Comparison of ENCODE assay signal across 8 cellular contexts in genomic region chr7:120792091-120792860, GRCh38.
DNase-seq lines count a peak whose midpoint lies in the region; ATAC-seq and TF ChIP-seq lines count a peak whose summit lies in the region.

No MANE protein-coding gene starts in this region.

- POLR2A ChIA-PET in CD4-positive, alpha-beta T cell (lab: Charles Lee): interaction anchor here (0.6 kb wide), 1 partner anchor 260 kb away, joined by 3 read pairs; no protein-coding TSS in a partner anchor

- H3K9me3 Mint-ChIP-seq in CD4-positive, alpha-beta T cell: no peaks in the 10 kb centered on the region
- H3K9me3 Mint-ChIP-seq in natural killer cell: no peaks in the 10 kb centered on the region

- H3K4me1 ChIP-seq in esophagus muscularis mucosa: peaks cover 0 to 5% (median 0%) of the 10 kb centered on the region in 4 donors

- no peaks in the 10 kb centered on the region for H3K36me3 Mint-ChIP-seq in CD4-positive, alpha-beta T cell (ENCODE audit: low read depth)
- H3K36me3 Mint-ChIP-seq in natural killer cell: no peaks in the 10 kb centered on the region

- H3K27me3 ChIP-seq in CD4-positive, alpha-beta T cell (ENCODE audit: control insufficient read depth, insufficient read depth, low read length): peaks cover 4% of the 10 kb centered on the region
- H3K27me3 ChIP-seq in esophagus muscularis mucosa: no peaks in the 10 kb centered on the region

- CTCF ChIA-PET in CD4-positive, alpha-beta T cell (lab: Charles Lee): interaction anchor here (0.8 to 0.9 kb wide), 3 partner anchors 14 to 17 kb away, joined by 3 read pairs; no protein-coding TSS in a partner anchor

- TF ChIP-seq POLR2A in esophagus muscularis mucosa (IDR thresholded peaks at IDR 0.05; ENCODE audit: low read depth): no peak

- 63% methylated on average over 12 of the region's 13 CpGs for WGBS in esophagus muscularis mucosa

- no peak overlapping the region for H3K4me3 ChIP-seq in esophagus muscularis mucosa

- H3K4me1 Mint-ChIP-seq in CD4-positive, alpha-beta T cell (ENCODE audit: low read depth): no peaks in the 10 kb centered on the region
- no peaks in the 10 kb centered on the region for H3K4me1 Mint-ChIP-seq in natural killer cell

- no peak overlapping the region for H3K27ac Mint-ChIP-seq in CD4-positive, alpha-beta T cell
- no peak overlapping the region for H3K27ac Mint-ChIP-seq in natural killer cell

- ATAC-seq in CD4-positive, alpha-beta T cell (ENCODE audit: poor library complexity): no peak
- ATAC-seq in GM19043 (IDR thresholded peaks at IDR 0.05; ENCODE audit: low read depth, unreplicated experiment): peak; percentile 77
- peak; percentile 86 for ATAC-seq in HG03175 (IDR thresholded peaks at IDR 0.05; ENCODE audit: unreplicated experiment)
- peak; percentile 40 to 75 (median 43) for ATAC-seq in natural killer cell

- H3K27me3 Mint-ChIP-seq in CD4-positive, alpha-beta T cell: peaks cover 5% of the 10 kb centered on the region
- peaks cover 0 to 7% of the 10 kb centered on the region in 2 donors for H3K27me3 Mint-ChIP-seq in natural killer cell (ENCODE audit: low read depth in 2 of 2)

- no peak for TF ChIP-seq EP300 in esophagus muscularis mucosa (IDR thresholded peaks at IDR 0.05)

- no peak overlapping the region for H3K4me3 Mint-ChIP-seq in CD4-positive, alpha-beta T cell
- no peak overlapping the region for H3K4me3 Mint-ChIP-seq in natural killer cell

- DNase-seq in CD4-positive, alpha-beta T cell: peak; percentile 22 to 67 (median 38)
- DNase-seq in NCI-H748 treated with DMSO at 0.1 percent for 48 hours (lab: John Stamatoyannopoulos, UW) (peak; percentile 71), esophagus muscularis mucosa (ENCODE audit: extremely low spot score) (no peak), natural killer cell (peak; percentile 39)
- peak; percentile 55 for DNase-seq in activated CD8-positive, alpha-beta memory T cell treated with anti-CD3 and anti-CD28 coated beads, Interleukin-2, amount 50 U/mL, for 4 hours
- DNase-seq in stimulated activated naive CD4-positive, alpha-beta T cell (lab: John Stamatoyannopoulos, UW): peak; percentile 7 to 30 (median 13)

- intact Hi-C loops in CD4-positive, alpha-beta T cell (cut with DNase I, micrococcal nuclease): loop anchor here (1.0 to 5.0 kb wide), 5 partner anchors 150 to 316 kb away; no protein-coding TSS in a partner anchor
- intact Hi-C loops in esophagus muscularis mucosa (cut with DNase I): no loop called here
- intact Hi-C loops in natural killer cell (cut with micrococcal nuclease): no loop called here

- H3K9me3 ChIP-seq in CD4-positive, alpha-beta T cell (ENCODE audit: control insufficient read depth, low read length): no peaks in the 10 kb centered on the region
- no peaks in the 10 kb centered on the region for H3K9me3 ChIP-seq in esophagus muscularis mucosa

- H3K27ac ChIP-seq in CD4-positive, alpha-beta T cell (ENCODE audit: low read depth, low read length): no peak overlapping the region
- H3K27ac ChIP-seq in esophagus muscularis mucosa (replicated peaks in 1 of 4): no peak overlapping the region

- peak; percentile 80 for TF ChIP-seq CTCF in CD4-positive, alpha-beta T cell (IDR thresholded peaks at IDR 0.05)
- TF ChIP-seq CTCF in esophagus muscularis mucosa (IDR thresholded peaks at IDR 0.05) (peak; percentile 47 to 85 (median 60)), natural killer cell (IDR thresholded peaks at IDR 0.05) (peak; percentile 74)

- H3K36me3 ChIP-seq in esophagus muscularis mucosa: no peaks in the 10 kb centered on the region

Comparison
In these comparisons a context has a peak if more than half of its experiments do, and no peak if none do; other contexts are left out.
1. intact Hi-C loops: an anchor here in CD4-positive, alpha-beta T cell (1.0 to 5.0 kb wide); none called in esophagus muscularis mucosa and natural killer cell.